Comparison of ENCODE assay signal across 12 cellular contexts in the genomic region with DNA sequence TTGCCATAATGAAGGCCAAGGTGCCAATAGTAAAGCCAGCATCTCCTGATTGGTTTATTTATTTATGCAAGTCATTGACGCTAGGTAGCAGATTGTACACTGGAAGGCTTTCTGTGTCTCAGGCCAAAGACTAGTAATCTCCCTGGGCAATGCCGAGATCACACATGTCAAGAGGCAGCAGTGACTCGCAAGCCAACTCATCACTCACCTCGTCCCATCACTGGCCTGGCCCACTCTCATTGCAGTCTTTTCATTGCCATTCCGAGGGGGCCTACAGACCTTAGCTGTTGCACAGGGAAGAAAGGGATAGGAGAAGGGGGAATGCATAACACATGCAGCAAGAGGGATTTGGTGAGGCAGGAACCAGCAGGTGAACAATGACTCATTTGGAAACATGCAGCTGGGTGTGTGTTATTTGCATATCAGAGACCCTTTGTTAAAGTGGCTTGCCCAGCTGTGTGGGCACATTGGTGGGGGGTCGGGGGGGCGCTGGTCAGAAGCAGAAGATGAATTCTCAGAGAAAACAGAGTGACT.
DNase-seq lines count a peak whose midpoint lies in the region; ATAC-seq, FAIRE-seq and TF ChIP-seq lines count a peak whose summit lies in the region.
"Had no signal": no experiment of that assay in that cellular context is flagged by ENCODE, and none has a peak within 500 bp of the region (broad histone marks: within the 10 kb centered on the region; RNA-seq: fewer than 3 reads in every experiment).

No MANE protein-coding gene starts in this region.

- no peak for TF ChIP-seq POLR2A in HepG2 (IDR thresholded peaks at IDR 0.05; ENCODE audit: insufficient read depth in 1 of 2, low read depth in 2 of 2, low read length in 2 of 2)

- peaks cover 13% of the 10 kb centered on the region for H3K27me3 Mint-ChIP-seq in activated naive CD4-positive, alpha-beta T cell treated with anti-CD3 and anti-CD28 coated beads for 36 hours (ENCODE audit: low read depth)

- POLR2A ChIA-PET in HepG2 (lab: Yijun Ruan, JAX), result no interaction called here

- ATAC-seq in GM19351 (IDR thresholded peaks at IDR 0.05; ENCODE audit: unreplicated experiment), result peak; percentile 79
- ATAC-seq in HG02938 (IDR thresholded peaks at IDR 0.05; ENCODE audit: unreplicated experiment), result peak; percentile 71
- no peak for ATAC-seq in HepG2
- ATAC-seq: left lobe of liver had no signal

- H3K36me3 ChIP-seq in OCI-LY3 (replicated peaks; ENCODE audit: low read depth, low read length) (no peaks in the 10 kb centered on the region), HepG2 (replicated peaks in 1 of 2; ENCODE audit: control insufficient read depth in 1 of 2, insufficient read depth in 2 of 2, low read length in 2 of 2) (no peaks in the 10 kb centered on the region)
- H3K36me3 ChIP-seq: cardiac muscle cell had no signal

- no peaks in the 10 kb centered on the region for H3K79me2 ChIP-seq in OCI-LY3 (ENCODE audit: low read length)
- H3K79me2 ChIP-seq in HepG2 (ENCODE audit: insufficient read depth, low read length), result no peaks in the 10 kb centered on the region

- no peaks in the 10 kb centered on the region for H3K36me3 Mint-ChIP-seq in activated naive CD4-positive, alpha-beta T cell treated with anti-CD3 and anti-CD28 coated beads for 36 hours (ENCODE audit: low read depth)

- CTCF ChIA-PET in HepG2 (lab: Yijun Ruan, JAX; ENCODE audit: low intra/inter-chr PET ratio, low total read pairs), result no interaction called here
- CTCF ChIA-PET in activated naive CD4-positive, alpha-beta T cell treated with anti-CD3 and anti-CD28 coated beads for 36 hours (lab: Charles Lee), result no interaction called here

- WGBS in HepG2 (ENCODE audit: low lambda C conversion rate), result under 1% methylated on average over 7 of the region's 7 CpGs

- in situ Hi-C loops in HepG2 (cut with HindIII; ENCODE audit: extremely low pct_ligation_motif_present, low pct_unique_long_range_greater_than_20kb), result no loop called here

- H3K27ac Mint-ChIP-seq in activated naive CD4-positive, alpha-beta T cell treated with anti-CD3 and anti-CD28 coated beads for 36 hours, result no peak overlapping the region
- H3K27ac Mint-ChIP-seq: T-helper 1 cell treated with Interleukin-12 subunit alpha and Interleukin-12 subunit beta and Interleukin-4 antibody, amounts not matched to agents 30 μg/mL and 1 μg/mL, for 36 hours had no signal

- FAIRE-seq in HepG2 (lab: Jason Lieb, UNC), result no peak

- DNase-seq in AML-193 (lab: John Stamatoyannopoulos, UW), result peak; percentile 20 to 65
- DNase-seq in HepG2 (ENCODE audit: low spot score), result no peak
- DNase-seq in coronary artery (ENCODE audit: low spot score), result no peak
- no peak for DNase-seq in HCEC 1CT
- DNase-seq in activated naive CD4-positive, alpha-beta T cell treated with anti-CD3 and anti-CD28 coated beads for 36 hours, result no peak
- DNase-seq: activated CD8-positive, alpha-beta memory T cell treated with anti-CD3 and anti-CD28 coated beads, Interleukin-2, amount 50 U/mL, for 48 hours had no signal

- 0 out of 2 replicates have a peak, but pooled peaks cover 4% of the 10 kb centered on the region for H3K27me3 ChIP-seq in OCI-LY3 (ENCODE audit: low read depth, low read length)
- peaks cover 0 to 13% of the 10 kb centered on the region in 2 experiments; a peak in 2 of 5 replicates for H3K27me3 ChIP-seq in HepG2 (ENCODE audit: control insufficient read depth in 1 of 2, insufficient read depth in 2 of 2, low read length in 2 of 2)
- H3K27me3 ChIP-seq: cardiac muscle cell had no signal

- no peak overlapping the region for H3K4me3 Mint-ChIP-seq in activated naive CD4-positive, alpha-beta T cell treated with anti-CD3 and anti-CD28 coated beads for 36 hours
- H3K4me3 Mint-ChIP-seq: T-helper 1 cell treated with Interleukin-12 subunit alpha and Interleukin-12 subunit beta and Interleukin-4 antibody, amounts not matched to agents 30 μg/mL and 1 μg/mL, for 36 hours had no signal

- intact Hi-C loops in HepG2 (cut with micrococcal nuclease; ENCODE audit: unreplicated experiment), result no loop called here
- intact Hi-C loops in activated naive CD4-positive, alpha-beta T cell treated with anti-CD3 and anti-CD28 coated beads for 36 hours (cut with micrococcal nuclease), result no loop called here

- peaks cover 44% of the 10 kb centered on the region for H3K4me1 ChIP-seq in OCI-LY3 (ENCODE audit: low read length)
- H3K4me1 ChIP-seq in HepG2 (ENCODE audit: insufficient read depth, low read length), result no peaks in the 10 kb centered on the region

- H3K9ac ChIP-seq in OCI-LY3 (ENCODE audit: low read length) (no peak overlapping the region), HepG2 (ENCODE audit: insufficient read depth, low read depth, low read length) (no peak overlapping the region)

- no peak for TF ChIP-seq EP300 in HepG2 (IDR thresholded peaks at IDR 0.05; ENCODE audit: low read depth in 2 of 2, low read length in 2 of 2)
- TF ChIP-seq EP300 in HepG2 (CRISPR knock-in tag; IDR thresholded peaks at IDR 0.05; ENCODE audit: borderline replicate concordance), result no peak

- TF ChIP-seq RAD21 in HepG2 (CRISPR knock-in tag; IDR thresholded peaks at IDR 0.05), result no peak

- H2AFZ ChIP-seq in OCI-LY3 (ENCODE audit: low read depth, low read length) (no peak overlapping the region), HepG2 (ENCODE audit: low read length) (no peak overlapping the region)

- no TSS peak for BruUV-seq in HepG2 (replicated peaks; lab: Mats Ljungman, UMichigan)

- no peaks in the 10 kb centered on the region for H3K9me3 Mint-ChIP-seq in activated naive CD4-positive, alpha-beta T cell treated with anti-CD3 and anti-CD28 coated beads for 36 hours
- H3K9me3 Mint-ChIP-seq: T-helper 1 cell treated with Interleukin-12 subunit alpha and Interleukin-12 subunit beta and Interleukin-4 antibody, amounts not matched to agents 30 μg/mL and 1 μg/mL, for 36 hours had no signal

- peak overlapping the region; percentile 21 for H3K4me3 ChIP-seq in OCI-LY3 (ENCODE audit: low read length)
- H3K4me3 ChIP-seq in HepG2 (replicated peaks in 1 of 3; ENCODE audit: insufficient read depth in 1 of 3, low read depth in 2 of 3, low read length in 3 of 3), result no peak overlapping the region
- no peak overlapping the region for H3K4me3 ChIP-seq in coronary artery
- H3K4me3 ChIP-seq: cardiac muscle cell had no signal

- H4K20me1 ChIP-seq in OCI-LY3 (ENCODE audit: insufficient read depth, low read length) (no peaks in the 10 kb centered on the region), HepG2 (ENCODE audit: insufficient read depth, low read length) (no peaks in the 10 kb centered on the region)

- H3K27ac ChIP-seq in OCI-LY3 (ENCODE audit: low read length), result no peak overlapping the region
- no peak overlapping the region for H3K27ac ChIP-seq in HepG2 (ENCODE audit: extremely low read length, insufficient read depth, low read length)
- H3K27ac ChIP-seq in coronary artery, result no peak overlapping the region
- H3K27ac ChIP-seq: cardiac muscle cell had no signal

- TF ChIP-seq CTCF in OCI-LY3 (IDR thresholded peaks at IDR 0.05; ENCODE audit: low read depth, low read length), result no peak
- no peak for TF ChIP-seq CTCF in HepG2 (CRISPR knock-in tag; IDR thresholded peaks at IDR 0.05)
- TF ChIP-seq CTCF in coronary artery (IDR thresholded peaks at IDR 0.05), result no peak

- no peaks in the 10 kb centered on the region for H3K4me1 Mint-ChIP-seq in activated naive CD4-positive, alpha-beta T cell treated with anti-CD3 and anti-CD28 coated beads for 36 hours (ENCODE audit: low read depth)

- no peaks in the 10 kb centered on the region for H3K9me3 ChIP-seq in OCI-LY3 (ENCODE audit: insufficient read depth, low read length)
- H3K9me3 ChIP-seq in HepG2 (ENCODE audit: low read length), result no peaks in the 10 kb centered on the region

- peak overlapping the region; percentile 58 for H3K4me2 ChIP-seq in OCI-LY3 (ENCODE audit: low read length)
- H3K4me2 ChIP-seq in HepG2 (ENCODE audit: low read depth, low read length), result no peak overlapping the region

TF ChIP-seq in HepG2, 621 proteins besides CTCF, POLR2A, EP300 and RAD21:
- no peak for TF ChIP-seq ERF (CRISPR knock-in tag; IDR thresholded peaks at IDR 0.05)

Comparison
In these comparisons a context has a peak if more than half of its experiments do, and no peak if none do; other contexts are left out.
1. DNase-seq: peak in AML-193 (2 of 2); none in HepG2 (single experiment), coronary artery (single experiment), HCEC 1CT (single experiment) and activated naive CD4-positive, alpha-beta T cell treated with anti-CD3 and anti-CD28 coated beads for 36 hours (single experiment).